Comparison of ENCODE assay signal across 34 cellular contexts in genomic region chr2:178999476-178999875, GRCh38. TPM values are rescaled to one million over a fixed set of nuclear protein-coding genes. Genes with fewer than 3 reads are reported as not detected.
"Had no signal": no experiment of that assay in that cellular context is flagged by ENCODE, and none has a peak within 500 bp of the region (broad histone marks: within the 10 kb centered on the region; RNA-seq: fewer than 3 reads in every experiment).

No MANE protein-coding gene starts in this region.

- H3K4me3 Mint-ChIP-seq: activated CD4-positive, alpha-beta memory T cell treated with anti-CD3 and anti-CD28 coated beads for 36 hours; activated naive CD4-positive, alpha-beta T cell treated with anti-CD3 and anti-CD28 coated beads for 36 hours; activated T-cell treated with anti-CD3 and anti-CD28 coated beads, Interleukin-2, amount 50 U/mL, for 4 hours; activated T-helper 1 cell treated with anti-CD3 and anti-CD28 coated beads, Interleukin-12 subunit alpha, Interleukin-12 subunit beta, Interleukin-2, Interleukin-4 antibody, amounts not matched to agents 30 ng/mL and 10 ng/mL and 1 ng/mL, durations not matched to agents 14 hours and 24 hours and 36 hours; central memory CD8-positive, alpha-beta T cell; T-helper 1 cell treated with Interleukin-12 subunit alpha and Interleukin-12 subunit beta and Interleukin-4 antibody, amounts not matched to agents 30 μg/mL and 1 μg/mL, for 36 hours; T-helper 2 cell treated with Interferon-gamma antibody and Interleukin-4, amounts not matched to agents 5 μg/mL and 100 μg/mL, for 36 hours had no signal

- H3K27me3 Mint-ChIP-seq: activated CD4-positive, alpha-beta memory T cell treated with anti-CD3 and anti-CD28 coated beads for 36 hours; central memory CD8-positive, alpha-beta T cell had no signal

- H3K4me2 ChIP-seq: KMS-11, SK-N-SH had no signal

- H3K9me3 Mint-ChIP-seq: activated T-cell treated with anti-CD3 and anti-CD28 coated beads, Interleukin-2, amount 50 U/mL, for 4 hours; central memory CD8-positive, alpha-beta T cell had no signal

- H3K27ac ChIP-seq: brain microvascular endothelial cell, KMS-11, Peyer's patch, SJSA1 had no signal

- H3K36me3 ChIP-seq: brain microvascular endothelial cell, Peyer's patch, SJSA1 had no signal

- DNase-seq: activated CD4-positive, alpha-beta memory T cell treated with anti-CD3 and anti-CD28 coated beads for 36 hours; activated CD4-positive, alpha-beta T cell treated with anti-CD3 and anti-CD28 coated beads for 4 hours; activated CD4-positive, alpha-beta T cell treated with anti-CD3 and anti-CD28 coated beads, Interleukin-2, amount 50 U/mL, for 1 hour; activated CD4-positive, CD25-positive, alpha-beta regulatory T cell treated with anti-CD3 and anti-CD28 coated beads, Interleukin-2, amount 50 U/mL, for 72 hours; activated CD8-positive, alpha-beta memory T cell treated with anti-CD3 and anti-CD28 coated beads, Interleukin-2, amount 50 U/mL, for 4 hours; activated gamma-delta T cell treated with Interleukin-2 at 50 U/mL for 16 hours; activated naive CD4-positive, alpha-beta T cell treated with anti-CD3 and anti-CD28 coated beads for 36 hours; activated T-cell treated with anti-CD3 and anti-CD28 coated beads for 4 hours; activated T-cell treated with anti-CD3 and anti-CD28 coated beads, Interleukin-2, amount 50 U/mL, for 4 hours; amniotic stem cell; aorta; brain microvascular endothelial cell; NCI-H1092 treated with DMSO at 0.1 percent for 48 hours; NCI-H146; NCI-H187; NCI-H2029 treated with DMSO at 0.1 percent for 48 hours; NCI-H2107; NCI-H2171; NCI-H510A; NCI-H526; NCI-H748 treated with DMSO at 0.1 percent for 48 hours; NK-92 treated with Interleukin-12 subunit alpha and Interleukin-12 subunit beta, amount 100 ng/mL, for 24 hours; PC-3; Peyer's patch; RPMI8226; SHP77 treated with DMSO at 0.1 percent for 48 hours; SK-N-SH had no signal

- H3K27me3 ChIP-seq: brain microvascular endothelial cell, Peyer's patch, SJSA1 had no signal

- H3K4me1 ChIP-seq: Peyer's patch, SJSA1 had no signal

- ATAC-seq: activated naive CD4-positive, alpha-beta T cell treated with anti-CD3 and anti-CD28 coated beads, Interleukin-2, amount 50 U/mL, for 72 hours; activated T-cell treated with anti-CD3 and anti-CD28 coated beads, Interleukin-2, amount 50 U/mL, for 4 hours; PC-3 had no signal

- H3K9ac ChIP-seq: KMS-11, SK-N-SH had no signal

- H3K9me3 ChIP-seq: SJSA1, SK-N-SH had no signal

- H3K4me1 Mint-ChIP-seq: central memory CD8-positive, alpha-beta T cell had no signal

- H3K4me3 ChIP-seq: Peyer's patch, SJSA1 had no signal

- H3K27ac Mint-ChIP-seq: activated CD4-positive, alpha-beta memory T cell treated with anti-CD3 and anti-CD28 coated beads for 36 hours; activated naive CD4-positive, alpha-beta T cell treated with anti-CD3 and anti-CD28 coated beads for 36 hours; activated naive CD4-positive, alpha-beta T cell treated with anti-CD3 and anti-CD28 coated beads, Interleukin-2, amount 50 U/mL, for 72 hours; activated T-helper 1 cell treated with anti-CD3 and anti-CD28 coated beads, Interleukin-12 subunit alpha, Interleukin-12 subunit beta, Interleukin-2, Interleukin-4 antibody, amounts not matched to agents 30 ng/mL and 10 ng/mL and 1 ng/mL, durations not matched to agents 14 hours and 24 hours and 36 hours; T-helper 1 cell treated with Interleukin-12 subunit alpha and Interleukin-12 subunit beta and Interleukin-4 antibody, amounts not matched to agents 30 μg/mL and 1 μg/mL, for 36 hours; T-helper 2 cell treated with Interferon-gamma antibody and Interleukin-4, amounts not matched to agents 5 μg/mL and 100 μg/mL, for 36 hours had no signal

RNA-seq across cellular contexts. Expression of gene CCDC141, which starts 50.5 kb away (rescaled TPM):
- total RNA-seq: SJSA1 had no signal
